ENCODE assay signal across 8 cellular contexts in genomic region chrX:29478336-29479069, GRCh38.
DNase-seq lines count a peak whose midpoint lies in the region; ATAC-seq, FAIRE-seq and TF ChIP-seq lines count a peak whose summit lies in the region.

No MANE protein-coding gene starts in this region.

- TF ChIP-seq CTCF in DND-41 (IDR thresholded peaks at IDR 0.05; ENCODE audit: borderline replicate concordance, extremely low read depth, low read length, poor library complexity, severe bottlenecking) (peak; percentile 44), spleen (IDR thresholded peaks at IDR 0.05 in 8 of 11, conservative IDR thresholded peaks at IDR 0.05 in 3 of 11) (peak in 6 of 11 experiments; percentile 16 to 36 (median 27))

- 42 to 48% (median 45%) methylated on average over 10 of the region's 10 CpGs for WGBS in spleen, 5 donors

- H3K4me2 ChIP-seq in DND-41 (ENCODE audit: insufficient read depth, low read length) = no peak overlapping the region

- no peaks in the 10 kb centered on the region for H4K20me1 ChIP-seq in DND-41 (ENCODE audit: insufficient read depth, low read length)

- peak; percentile 96 for FAIRE-seq in GM19239 (lab: Jason Lieb, UNC)

- no peaks in the 10 kb centered on the region for H3K27me3 ChIP-seq in DND-41 (ENCODE audit: insufficient read depth, low read length, poor library complexity)
- no peaks in the 10 kb centered on the region for H3K27me3 ChIP-seq in spleen (replicated peaks in 1 of 7)

- ATAC-seq in DND-41 (ENCODE audit: insufficient read depth, low read depth) (no peak), HG03095 (IDR thresholded peaks at IDR 0.05; ENCODE audit: unreplicated experiment) (peak; percentile 85)
- no peak for ATAC-seq in stimulated activated naive CD8-positive, alpha-beta T cell treated with anti-CD3 and anti-CD28 coated beads, Interleukin-15, Interleukin-2, amounts not matched to agents 100 U/mL and 50 U/mL, for 24 hours

- H3K9me3 ChIP-seq in DND-41 (ENCODE audit: insufficient read depth, low read length, severe bottlenecking) (no peaks in the 10 kb centered on the region), spleen (no peaks in the 10 kb centered on the region)

- H3K27ac ChIP-seq in DND-41 (ENCODE audit: low read length) = no peak overlapping the region
- H3K27ac ChIP-seq in spleen = no peak overlapping the region

- no peak overlapping the region for H3K9ac ChIP-seq in DND-41 (ENCODE audit: low read depth, low read length)

- H3K4me3 ChIP-seq in DND-41 (ENCODE audit: low read depth in 1 of 2, low read length in 2 of 2) = no peak overlapping the region
- H3K4me3 ChIP-seq in spleen = no peak overlapping the region

- no peaks in the 10 kb centered on the region for H3K79me2 ChIP-seq in DND-41 (ENCODE audit: insufficient read depth, low read length)

- H3K36me3 ChIP-seq in DND-41 (ENCODE audit: insufficient read depth, low read length) (no peaks in the 10 kb centered on the region), spleen (no peaks in the 10 kb centered on the region)

- no peak overlapping the region for H2AFZ ChIP-seq in DND-41 (ENCODE audit: low read depth, low read length)

- H3K4me1 ChIP-seq in DND-41 (ENCODE audit: insufficient read depth, low read length) = no peaks in the 10 kb centered on the region
- H3K4me1 ChIP-seq in spleen = no peaks in the 10 kb centered on the region

- intact Hi-C loops in spleen (cut with DNase I; ENCODE audit: low total_unique reads) = no loop called here

- DNase-seq in DND-41 (peak; percentile 2), GM19239 (ENCODE audit: insufficient read length, low spot score) (peak; percentile 4), NCI-H82 treated with DMSO at 0.1 percent for 48 hours (lab: John Stamatoyannopoulos, UW; ENCODE audit: unreplicated experiment) (peak; percentile 47), erythroblast (lab: John Stamatoyannopoulos, UW) (peak; percentile 0 to 13), spleen (no peak), DMS79 treated with DMSO at 0.1 percent for 48 hours (lab: John Stamatoyannopoulos, UW) (no peak)
- DNase-seq in stimulated activated naive CD8-positive, alpha-beta T cell treated with anti-CD3 and anti-CD28 coated beads, Interleukin-15, Interleukin-2, amounts not matched to agents 100 U/mL and 50 U/mL, for 24 hours = no peak

- no peak for TF ChIP-seq POLR2A in erythroblast (IDR thresholded peaks at IDR 0.05; ENCODE audit: low read length)
- no peak for TF ChIP-seq POLR2A in spleen (IDR thresholded peaks at IDR 0.05)

Comparison
In these comparisons a context has a peak if more than half of its experiments do, and no peak if none do; other contexts are left out.
1. DNase-seq: peak in DND-41 (single experiment), GM19239 (single experiment), NCI-H82 treated with DMSO at 0.1 percent for 48 hours (single experiment) and erythroblast (2 of 2); none in spleen (single experiment), DMS79 treated with DMSO at 0.1 percent for 48 hours (single experiment) and stimulated activated naive CD8-positive, alpha-beta T cell treated with anti-CD3 and anti-CD28 coated beads, Interleukin-15, Interleukin-2, amounts not matched to agents 100 U/mL and 50 U/mL, for 24 hours (single experiment).